Comparison of ENCODE assay signal across 8 cellular contexts in genomic region chr17:28335201-28335958, GRCh38. TPM values are rescaled to one million over a fixed set of nuclear protein-coding genes. Genes with fewer than 3 reads are reported as not detected.
A peak's percentile ranks its signal among the peaks of the same experiment; 100 is the strongest.
DNase-seq lines count a peak whose midpoint lies in the region; ATAC-seq and TF ChIP-seq lines count a peak whose summit lies in the region.

TSS of gene IFT20 (minus strand) at chr17:28335472. CDS start at chr17:28331985, 3,487 bp downstream.
TSS of gene TNFAIP1 (plus strand) at chr17:28335761. CDS start at chr17:28339522, 3,761 bp downstream.

- H3K4me1 ChIP-seq in PC-3 (ENCODE audit: insufficient read depth, low read length) = peaks cover 25% of the 10 kb centered on the region
- H3K4me1 ChIP-seq in mononuclear cell (ENCODE audit: insufficient read depth, low read length) = peaks cover 34% of the 10 kb centered on the region

- H3K27me3 ChIP-seq in PC-3 (ENCODE audit: low read length) = no peaks in the 10 kb centered on the region
- H3K27me3 ChIP-seq in mononuclear cell (ENCODE audit: insufficient read depth, low read length) = no peaks in the 10 kb centered on the region

- BruUV-seq in PC-3 (replicated peaks; lab: Mats Ljungman, UMichigan) = no TSS peak

- no peaks in the 10 kb centered on the region for H3K9me2 ChIP-seq in PC-3 (replicated peaks; ENCODE audit: low read length)

- peak within 1 kb of the TSS; percentile 91 for H3K9ac ChIP-seq in PC-3 (ENCODE audit: low read length)

- no peaks in the 10 kb centered on the region for H3F3A ChIP-seq in PC-3 (ENCODE audit: low read length, unreplicated experiment)

- H2AFZ ChIP-seq in PC-3 (ENCODE audit: low read length) = peak within 1 kb of the TSS; percentile 92

- DNase-seq in DMS114 treated with DMSO at 0.1 percent for 48 hours (lab: John Stamatoyannopoulos, UW; ENCODE audit: unreplicated experiment) = peak; percentile 97
- DNase-seq in PC-3 = peak; percentile 97
- DNase-seq in activated T-cell treated with anti-CD3 and anti-CD28 coated beads for 48 hours (ENCODE audit: low read depth) = peak; percentile 94
- peak; percentile 100 for DNase-seq in epithelial cell of esophagus (ENCODE audit: low read depth)
- DNase-seq in stimulated activated CD8-positive, alpha-beta memory T cell treated with anti-CD3 and anti-CD28 coated beads, Interleukin-4, amount 100 ng/mL, for 1 hour (ENCODE audit: low read depth in 2 of 2, low spot score in 1 of 2) = peak; percentile 85 to 96

- H3K36me3 ChIP-seq in PC-3 (ENCODE audit: low read depth, low read length) = no peaks in the 10 kb centered on the region

- CTCF ChIA-PET in PC-3 (lab: Charles Lee) = interaction anchor here (0.6 to 1.4 kb wide), 3 partner anchors 12 to 86 kb away, joined by 3 to 6 read pairs (median 5); partner anchors contain the start of gene POLDIP2

- no peak for TF ChIP-seq EP300 in Ishikawa (IDR thresholded peaks at IDR 0.05; ENCODE audit: borderline replicate concordance)

- TF ChIP-seq RAD21 in Ishikawa (IDR thresholded peaks at IDR 0.05; ENCODE audit: low read depth) = no peak

- H4K20me1 ChIP-seq in PC-3 (ENCODE audit: low read length) = 0 out of 2 replicates have a peak, but pooled peaks cover 6% of the 10 kb centered on the region

- intact Hi-C loops in PC-3 (cut with micrococcal nuclease) = loop anchor here (1.0 kb wide), 1 partner anchor 22 kb away; the partner anchor contains the start of gene POLDIP2

- TF ChIP-seq CTCF in PC-3 (conservative IDR thresholded peaks at IDR 0.05; ENCODE audit: low read depth, low read length) (no peak), epithelial cell of esophagus (IDR thresholded peaks at IDR 0.05; ENCODE audit: insufficient read depth, low read depth, low read length, missing control alignments) (no peak)

- H3K79me2 ChIP-seq in PC-3 (ENCODE audit: low read length) = peaks cover 60% of the 10 kb centered on the region

- peak within 1 kb of the TSS; percentile 78 for H3K27ac ChIP-seq in PC-3 (ENCODE audit: low read length)

- H3K9me3 ChIP-seq in PC-3 (ENCODE audit: low read length) (no peaks in the 10 kb centered on the region), mononuclear cell (ENCODE audit: low read depth, low read length) (no peaks in the 10 kb centered on the region)

- POLR2A ChIA-PET in PC-3 (lab: Charles Lee; ENCODE audit: unreplicated experiment) = interaction anchor here (0.6 to 2.3 kb wide), 6 partner anchors 12 to 1577 kb away, joined by 3 to 14 read pairs (median 3); partner anchors contain the start of gene POLDIP2

- H3K4me3 ChIP-seq in PC-3 (ENCODE audit: low read length) = peak within 1 kb of the TSS; percentile 97
- H3K4me3 ChIP-seq in epithelial cell of esophagus (ENCODE audit: low read length) = peak within 1 kb of the TSS; percentile 69
- H3K4me3 ChIP-seq in mononuclear cell (ENCODE audit: low read length) = peak within 1 kb of the TSS; percentile 53

- ATAC-seq in GM21576 (IDR thresholded peaks at IDR 0.05; ENCODE audit: unreplicated experiment) (peak; percentile 95), PC-3 (peak; percentile 95)

- peak within 1 kb of the TSS; percentile 98 for H3K4me2 ChIP-seq in PC-3 (ENCODE audit: low read length)

TF ChIP-seq in Ishikawa, 13 proteins besides CTCF, POLR2A, EP300 and RAD21:
- TF ChIP-seq MAX (IDR thresholded peaks at IDR 0.05) (peak; percentile 75; the same call in 1 of the 2 replicates), TCF12 (IDR thresholded peaks at IDR 0.05; ENCODE audit: low read depth) (peak; percentile 70), NFIC (IDR thresholded peaks at IDR 0.05) (0 out of 2 replicates have a peak, but pooled peaks have one; percentile 17), USF1 (IDR thresholded peaks at IDR 0.05) (0 out of 2 replicates have a peak, but pooled peaks have one; percentile 18), EGR1 (IDR thresholded peaks at IDR 0.05) (peak; percentile 90), YY1 (IDR thresholded peaks at IDR 0.05; ENCODE audit: low read depth) (peak; percentile 63; the same call in 1 of the 2 replicates), CEBPB (IDR thresholded peaks at IDR 0.05) (no peak), TAF1 (IDR thresholded peaks at IDR 0.05; ENCODE audit: low read depth) (peak; percentile 64), TEAD4 (IDR thresholded peaks at IDR 0.05) (peak; percentile 62), FOXM1 (IDR thresholded peaks at IDR 0.05; ENCODE audit: borderline replicate concordance, low read depth) (no peak), ZBTB7A (IDR thresholded peaks at IDR 0.05; ENCODE audit: low read depth) (peak; percentile 79), REST (IDR thresholded peaks at IDR 0.05; ENCODE audit: low read depth) (no peak), CREB1 (IDR thresholded peaks at IDR 0.05; ENCODE audit: low read depth) (peak; percentile 92)

RNA-seq across cellular contexts. Expression of gene IFT20, which starts in this region (rescaled TPM):
- total RNA-seq in PC-3 (2014; rRNA removed) (12.9 and 23.1 TPM in 2 replicates), mononuclear cell (33.9 TPM)

RNA-seq across cellular contexts. Expression of gene TNFAIP1, which starts in this region (rescaled TPM):
- total RNA-seq in PC-3 (2014; rRNA removed) (18.8 and 27.5 TPM in 2 replicates), mononuclear cell (5.0 TPM)

Comparison
In these comparisons a context has a peak if more than half of its experiments do, and no peak if none do; other contexts are left out.
1. Peak in every context shown above with its lines: DNase-seq, ATAC-seq, H3K4me3 ChIP-seq and H3K27ac ChIP-seq.